ENCODE assay signal across 8 cellular contexts in the genomic region with DNA sequence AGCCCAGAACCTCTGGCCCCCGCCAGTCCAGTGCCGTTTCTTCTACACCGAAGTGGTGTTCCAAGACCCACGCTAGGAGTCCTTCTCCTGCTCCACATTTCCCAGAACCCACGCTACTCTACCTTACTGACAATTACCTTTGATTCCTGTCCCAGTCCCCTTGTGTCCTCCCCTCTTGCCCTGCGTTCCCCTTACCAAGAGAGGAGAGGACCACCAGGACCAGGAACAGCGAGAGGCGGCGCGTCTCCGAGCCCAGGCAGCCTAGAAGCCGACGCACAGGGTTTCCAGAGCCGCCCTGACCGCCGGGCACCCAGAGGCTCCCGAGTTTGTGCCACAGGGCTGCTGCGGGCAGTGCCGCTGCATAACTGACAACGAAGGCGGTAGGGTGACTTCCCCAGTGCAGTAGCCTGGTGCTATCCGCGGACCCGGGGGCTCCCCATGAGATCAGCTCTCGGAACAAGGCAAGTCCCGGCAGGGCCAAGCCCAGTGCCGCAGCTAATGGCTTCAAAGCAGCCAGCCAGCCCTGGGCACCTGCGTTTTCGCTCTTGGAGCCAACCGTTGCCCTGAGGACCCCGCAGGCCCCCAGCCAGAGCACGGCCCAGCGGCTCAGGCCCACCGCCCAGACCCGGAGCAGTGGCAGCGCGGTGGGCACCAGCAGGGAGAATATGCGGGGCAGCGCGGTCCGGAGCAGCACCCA. TPM values are rescaled to one million over a fixed set of nuclear protein-coding genes. Genes with fewer than 3 reads are reported as not detected.
DNase-seq lines count a peak whose midpoint lies in the region; ATAC-seq, FAIRE-seq and TF ChIP-seq lines count a peak whose summit lies in the region.

No MANE protein-coding gene starts in this region.

- H3K27me3 Mint-ChIP-seq in astrocyte (ENCODE audit: low read depth, unreplicated experiment) (peaks cover 32% of the 10 kb centered on the region), progenitor cell of endocrine pancreas (peaks cover 92% of the 10 kb centered on the region)

- H3K4me3 Mint-ChIP-seq in astrocyte (ENCODE audit: unreplicated experiment) (peak overlapping the region; percentile 96), progenitor cell of endocrine pancreas (ENCODE audit: low read depth) (peak overlapping the region; percentile 82)

- H3K4me1 ChIP-seq in astrocyte (ENCODE audit: insufficient read depth, low read length): peaks cover 8% of the 10 kb centered on the region
- peaks cover 0 to 32% of the 10 kb centered on the region in 2 donors for H3K4me1 ChIP-seq in right atrium auricular region

- H3K9me3 ChIP-seq in astrocyte (ENCODE audit: insufficient read depth, low read depth, low read length) (no peaks in the 10 kb centered on the region), right atrium auricular region (no peaks in the 10 kb centered on the region)

- peak; percentile 36 for DNase-seq in ACHN
- peak; percentile 34 for DNase-seq in T follicular helper cell (ENCODE audit: low read depth)
- peak; percentile 26 for DNase-seq in astrocyte (ENCODE audit: low read depth)
- DNase-seq in right atrium auricular region (ENCODE audit: low spot score): peak; percentile 68
- no peak for DNase-seq in progenitor cell of endocrine pancreas (ENCODE audit: low spot score, unreplicated experiment)
- DNase-seq in DMS153 (lab: John Stamatoyannopoulos, UW): no peak

- H3K36me3 Mint-ChIP-seq in astrocyte (ENCODE audit: low read depth, unreplicated experiment) (peaks cover 36% of the 10 kb centered on the region), progenitor cell of endocrine pancreas (ENCODE audit: insufficient read depth) (no peaks in the 10 kb centered on the region)

- H3K9me3 Mint-ChIP-seq in astrocyte (ENCODE audit: unreplicated experiment) (peaks cover 2% of the 10 kb centered on the region), progenitor cell of endocrine pancreas (ENCODE audit: low read depth) (no peaks in the 10 kb centered on the region)

- peak overlapping the region; percentile 88 for H3K9ac ChIP-seq in astrocyte (ENCODE audit: low read length)

- H2AFZ ChIP-seq in astrocyte (ENCODE audit: low read depth, low read length): peak overlapping the region; percentile 99

- ATAC-seq in HG03108 (IDR thresholded peaks at IDR 0.05; ENCODE audit: unreplicated experiment): peak; percentile 22

- H3K4me1 Mint-ChIP-seq in astrocyte (ENCODE audit: low read depth, unreplicated experiment) (peaks cover 11% of the 10 kb centered on the region), progenitor cell of endocrine pancreas (ENCODE audit: low read depth) (peaks cover 7% of the 10 kb centered on the region)

- H3K79me2 ChIP-seq in astrocyte (ENCODE audit: insufficient read depth, low read length): peaks cover 10% of the 10 kb centered on the region

- in situ Hi-C loops in ACHN (cut with HindIII; ENCODE audit: low pct_ligation_motif_present, low pct_unique_long_range_greater_than_20kb, low sequenced_read_pairs): no loop called here

- H3K4me3 ChIP-seq in astrocyte (ENCODE audit: insufficient read depth, low read depth, low read length) (peak overlapping the region; percentile 92), right atrium auricular region (peak overlapping the region; percentile 58 to 97)

- peak; percentile 44 for TF ChIP-seq POLR2A in GM18526 (IDR thresholded peaks at IDR 0.05; ENCODE audit: extremely low read depth, insufficient read length)

- TF ChIP-seq CTCF in astrocyte (IDR thresholded peaks at IDR 0.05; ENCODE audit: insufficient read depth, low read depth, low read length) (no peak), right atrium auricular region (IDR thresholded peaks at IDR 0.05) (no peak), progenitor cell of endocrine pancreas (IDR thresholded peaks at IDR 0.05; ENCODE audit: unreplicated experiment) (no peak)

- FAIRE-seq in astrocyte (lab: Jason Lieb, UNC): no peak

- peaks cover 5% of the 10 kb centered on the region for H3K27me3 ChIP-seq in astrocyte (ENCODE audit: insufficient read depth, low read length)
- H3K27me3 ChIP-seq in right atrium auricular region: no peaks in the 10 kb centered on the region

- H4K20me1 ChIP-seq in astrocyte (ENCODE audit: insufficient read depth, low read length): no peaks in the 10 kb centered on the region

- no peaks in the 10 kb centered on the region for H3K36me3 ChIP-seq in astrocyte (ENCODE audit: insufficient read depth, low read length)
- peaks cover 35% of the 10 kb centered on the region for H3K36me3 ChIP-seq in right atrium auricular region

- H3K27ac Mint-ChIP-seq in astrocyte (ENCODE audit: unreplicated experiment) (peak overlapping the region; percentile 87), progenitor cell of endocrine pancreas (no peak overlapping the region)

- peak overlapping the region; percentile 83 for H3K27ac ChIP-seq in astrocyte (ENCODE audit: low read depth, low read length)
- H3K27ac ChIP-seq in right atrium auricular region: peak overlapping the region; percentile 93 to 99

- peak overlapping the region; percentile 99 for H3K4me2 ChIP-seq in astrocyte (ENCODE audit: low read length)

RNA-seq across cellular contexts. Expression of a gene that starts 0.5 kb away (rescaled TPM):
- total RNA-seq in astrocyte (135 and 160 TPM in 2 replicates), right atrium auricular region (10 to 100 TPM; 11.9 to 26.5 TPM), progenitor cell of endocrine pancreas (0.50 and 1.1 TPM in 2 replicates)

RNA-seq across cellular contexts. Expression of a gene that starts 1.0 kb away (rescaled TPM):
- 34.1 and 42.8 TPM in 2 replicates for total RNA-seq in astrocyte
- 10 to 100 TPM; 10.9 to 17.6 TPM for total RNA-seq in right atrium auricular region
- not detected in 2 replicates for total RNA-seq in progenitor cell of endocrine pancreas

RNA-seq across cellular contexts. Expression of a gene that starts 9.1 kb away (rescaled TPM):
- total RNA-seq in astrocyte (45.5 and 57.5 TPM in 2 replicates), right atrium auricular region (10 to 100 TPM; 15.4 to 29.2 TPM), progenitor cell of endocrine pancreas (0.29 TPM in 1 of 2 replicates, not detected in the other)

RNA-seq across cellular contexts. Expression of a gene that starts 14.5 kb away (rescaled TPM):
- total RNA-seq in astrocyte: 118 and 121 TPM in 2 replicates
- 1 to 10 TPM; 3.4 to 6.3 TPM for total RNA-seq in right atrium auricular region
- total RNA-seq in progenitor cell of endocrine pancreas: 2.0 and 5.1 TPM in 2 replicates

RNA-seq across cellular contexts. Expression of a gene that starts 36.2 kb away (rescaled TPM):
- 0.20 and 0.79 TPM in 2 replicates for total RNA-seq in astrocyte
- not detected for total RNA-seq in right atrium auricular region
- total RNA-seq in progenitor cell of endocrine pancreas: not detected in 2 replicates

Comparison
In these comparisons a context has a peak if more than half of its experiments do, and no peak if none do; other contexts are left out.
1. DNase-seq: peak in ACHN (single experiment), T follicular helper cell (single experiment), astrocyte (single experiment) and right atrium auricular region (single experiment); none in progenitor cell of endocrine pancreas (single experiment) and DMS153 (single experiment).
2. RNA of a gene that starts 1.0 kb away (total RNA-seq): 34.1 to 42.8 TPM in astrocyte and 10.9 to 17.6 TPM in right atrium auricular region; not detected in progenitor cell of endocrine pancreas; every median in the first group is over 10 times any median in the second.
3. RNA of a gene that starts 9.1 kb away (total RNA-seq): 45.5 to 57.5 TPM in astrocyte and 15.4 to 29.2 TPM in right atrium auricular region; 0.29 TPM in progenitor cell of endocrine pancreas; every median in the first group is over 10 times any median in the second.